ENCODE assay signal across 8 cellular contexts in genomic region chr7:50197547-50197946, GRCh38.
DNase-seq lines count a peak whose midpoint lies in the region; ATAC-seq and TF ChIP-seq lines count a peak whose summit lies in the region.

No MANE protein-coding gene starts in this region.

- peak; percentile 30 for DNase-seq in BE2C
- DNase-seq in stimulated activated CD4-positive, alpha-beta T cell treated with anti-CD3 and anti-CD28 coated beads, TNF-alpha, amount 100 ng/mL, for 24 hours (ENCODE audit: low read depth in 3 of 3) = peak; percentile 50 to 82 (median 54)
- DNase-seq in NCI-H2107 treated with DMSO at 0.1 percent for 48 hours (lab: John Stamatoyannopoulos, UW; ENCODE audit: unreplicated experiment) = no peak
- DNase-seq in SKM-1 (lab: John Stamatoyannopoulos, UW; ENCODE audit: unreplicated experiment) = no peak
- no peak for DNase-seq in HuH-7 (ENCODE audit: low spot score)

- no peaks in the 10 kb centered on the region for H3K9me3 ChIP-seq in BE2C

- no peaks in the 10 kb centered on the region for H3K36me3 ChIP-seq in BE2C

- TF ChIP-seq CTCF in BE2C (IDR thresholded peaks at IDR 0.05; ENCODE audit: low read depth, low read length) = no peak

- peaks cover 23% of the 10 kb centered on the region for H3K27me3 ChIP-seq in BE2C

- no peaks in the 10 kb centered on the region for H3K27me3 Mint-ChIP-seq in activated T-helper 17 cell treated with anti-CD3 and anti-CD28 coated beads, Interleukin-2, amount 50 U/mL, for 72 hours

- peak overlapping the region; percentile 94 for H3K27ac Mint-ChIP-seq in activated T-helper 17 cell treated with anti-CD3 and anti-CD28 coated beads, Interleukin-2, amount 50 U/mL, for 72 hours

- ATAC-seq in GM21367 (IDR thresholded peaks at IDR 0.05; ENCODE audit: unreplicated experiment) = peak; percentile 59
- peak; percentile 80 for ATAC-seq in HG03571 (IDR thresholded peaks at IDR 0.05; ENCODE audit: unreplicated experiment)
- ATAC-seq in activated T-helper 17 cell treated with anti-CD3 and anti-CD28 coated beads, Interleukin-2, amount 50 U/mL, for 72 hours (replicated peaks) = peak; percentile 99

- peaks cover 6% of the 10 kb centered on the region for H3K36me3 Mint-ChIP-seq in activated T-helper 17 cell treated with anti-CD3 and anti-CD28 coated beads, Interleukin-2, amount 50 U/mL, for 72 hours (ENCODE audit: low read depth)

- H3K9me3 Mint-ChIP-seq in activated T-helper 17 cell treated with anti-CD3 and anti-CD28 coated beads, Interleukin-2, amount 50 U/mL, for 72 hours = no peaks in the 10 kb centered on the region

- no peak overlapping the region for H3K4me3 ChIP-seq in BE2C (ENCODE audit: low read depth, low read length)

- peak overlapping the region; percentile 63 for H3K4me3 Mint-ChIP-seq in activated T-helper 17 cell treated with anti-CD3 and anti-CD28 coated beads, Interleukin-2, amount 50 U/mL, for 72 hours

- peaks cover 15% of the 10 kb centered on the region for H3K4me1 Mint-ChIP-seq in activated T-helper 17 cell treated with anti-CD3 and anti-CD28 coated beads, Interleukin-2, amount 50 U/mL, for 72 hours

- no peaks in the 10 kb centered on the region for H3K4me1 ChIP-seq in BE2C

Comparison
In these comparisons a context has a peak if more than half of its experiments do, and no peak if none do; other contexts are left out.
1. DNase-seq: peak in BE2C (single experiment) and stimulated activated CD4-positive, alpha-beta T cell treated with anti-CD3 and anti-CD28 coated beads, TNF-alpha, amount 100 ng/mL, for 24 hours (3 of 3); none in NCI-H2107 treated with DMSO at 0.1 percent for 48 hours (single experiment), SKM-1 (single experiment) and HuH-7 (single experiment).
2. Peak in every context shown above with its lines, with median percentiles within 50 percentile points of each other: ATAC-seq.